In the genomic region with DNA sequence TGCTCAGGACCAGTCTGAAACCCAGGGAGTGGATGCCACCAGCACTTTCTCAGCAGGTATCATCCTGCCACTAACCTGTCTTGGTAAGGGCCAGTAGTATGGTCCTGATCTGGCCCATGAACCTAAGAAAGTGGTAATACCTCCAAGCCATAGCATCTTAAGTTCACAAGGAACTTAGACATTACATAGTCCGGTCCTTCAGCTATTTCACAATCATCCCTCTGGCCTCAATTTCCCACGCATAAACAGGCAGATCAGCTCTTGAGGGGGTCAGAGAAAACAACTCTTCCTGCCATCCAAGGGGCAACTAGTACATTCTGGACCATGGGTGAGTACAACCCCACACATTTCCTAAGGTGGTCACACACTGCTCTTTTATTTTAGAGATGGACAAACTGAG, we compare ENCODE assay signal across 9 cellular contexts.
"Had no signal": no experiment of that assay in that cellular context is flagged by ENCODE, and none has a peak within 500 bp of the region (broad histone marks: within the 10 kb centered on the region; RNA-seq: fewer than 3 reads in every experiment).

No MANE protein-coding gene starts in this region.

- H2AFZ ChIP-seq: GM23248 had no signal

- DNase-seq: GM23248, GOT3, H7, HFFc6, KBM-7 had no signal

- H3K4me3 ChIP-seq: GM23248, HAP-1 had no signal

- H3K9ac ChIP-seq: GM23248, KMS-11 had no signal

- H3K4me2 ChIP-seq: KMS-11 had no signal

- H3K27ac ChIP-seq: GM23248, HL-60, KMS-11 had no signal

- ATAC-seq: HCT116 had no signal

- H3K36me3 ChIP-seq: HAP-1 had no signal

- H3K9me3 ChIP-seq: HAP-1 had no signal
